Comparison of ENCODE assay signal across 24 cellular contexts in the genomic region with DNA sequence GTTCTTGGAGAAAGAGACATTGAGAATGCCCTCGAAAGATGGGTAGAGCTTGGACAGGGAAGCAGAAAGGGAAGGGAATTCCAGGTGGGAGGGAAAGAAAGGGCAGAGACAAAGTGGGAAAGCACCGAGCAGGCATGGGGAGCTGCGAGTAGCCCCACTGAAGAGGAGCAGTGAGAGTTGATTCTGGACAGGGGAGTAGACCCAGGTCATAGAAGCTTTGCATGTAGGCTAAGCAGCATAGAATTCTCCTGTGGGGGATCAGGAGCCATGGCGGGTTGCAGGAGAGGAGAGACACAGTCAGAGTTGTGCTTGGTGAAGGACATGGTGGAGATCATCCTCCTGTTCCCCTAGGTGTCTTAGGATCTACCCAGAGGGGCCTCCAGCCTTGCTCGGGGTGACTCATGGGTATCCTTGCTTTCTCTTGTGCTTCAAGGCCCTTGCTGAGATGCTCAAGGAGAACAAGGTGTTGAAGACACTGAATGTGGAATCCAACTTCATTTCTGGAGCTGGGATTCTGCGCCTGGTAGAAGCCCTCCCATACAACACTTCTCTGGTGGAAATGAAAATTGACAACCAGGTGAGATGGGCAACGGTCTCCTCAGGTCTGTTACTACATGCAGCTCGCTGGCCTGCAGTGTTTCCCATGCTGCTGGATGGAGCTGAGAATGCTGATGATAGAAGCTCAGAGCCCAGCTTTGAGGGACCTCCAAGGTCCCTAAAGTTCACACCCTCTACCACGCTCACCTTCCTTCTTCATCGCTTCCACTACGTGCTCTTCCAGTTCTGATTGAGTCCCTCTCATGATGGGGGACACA.
"Had no signal": no experiment of that assay in that cellular context is flagged by ENCODE, and none has a peak within 500 bp of the region (broad histone marks: within the 10 kb centered on the region; RNA-seq: fewer than 3 reads in every experiment).

No MANE protein-coding gene starts in this region.

- H3K27me3 ChIP-seq: body of pancreas, cardiac muscle cell, hepatocyte, ovary, stomach, suprapubic skin, tibial nerve had no signal

- H3K4me3 ChIP-seq: body of pancreas, cardiac muscle cell, hepatocyte, ovary, prostate gland, skin epidermis, stomach, suprapubic skin, tibial nerve had no signal

- H3K27ac ChIP-seq: body of pancreas, cardiac muscle cell, foreskin keratinocyte, hepatocyte, neutrophil, ovary, skin epidermis, stomach, suprapubic skin, tibial nerve, WERI-Rb-1 had no signal

- H3K9me3 ChIP-seq: body of pancreas, neutrophil, ovary, prostate gland, SK-N-SH, stomach, suprapubic skin, tibial nerve had no signal

- H3K9me3 Mint-ChIP-seq: activated T-cell treated with anti-CD3 and anti-CD28 coated beads, Interleukin-2, amount 50 U/mL, for 72 hours; dendritic cell treated with granulocyte-macrophage colony-stimulating factor and Interleukin-4, amounts not matched to agents 40 ng/mL and 50 ng/mL, for 4 days; immature natural killer cell; nephron; stimulated activated memory B cell treated with anti-CD40 and anti-IgM and Interleukin-4, amounts not matched to agents 10 μg/mL and 1 μg/mL and 100 μg/mL, for 72 hours; T-helper 2 cell treated with Interferon-gamma antibody and Interleukin-4, amounts not matched to agents 5 μg/mL and 100 μg/mL, for 36 hours had no signal

- H3K4me3 Mint-ChIP-seq: activated naive CD8-positive, alpha-beta T cell treated with anti-CD3 and anti-CD28 coated beads, Interleukin-2, amount 50 U/mL, for 24 hours; activated T-cell treated with anti-CD3 and anti-CD28 coated beads, Interleukin-2, amount 50 U/mL, for 72 hours; dendritic cell treated with granulocyte-macrophage colony-stimulating factor and Interleukin-4, amounts not matched to agents 40 ng/mL and 50 ng/mL, for 4 days; immature natural killer cell; nephron; stimulated activated memory B cell treated with anti-CD40 and anti-IgM and Interleukin-4, amounts not matched to agents 10 μg/mL and 1 μg/mL and 100 μg/mL, for 72 hours; T-helper 2 cell treated with Interferon-gamma antibody and Interleukin-4, amounts not matched to agents 5 μg/mL and 100 μg/mL, for 36 hours had no signal

- H3K4me1 ChIP-seq: foreskin keratinocyte had no signal

- H3K36me3 Mint-ChIP-seq: immature natural killer cell; stimulated activated memory B cell treated with anti-CD40 and anti-IgM and Interleukin-4, amounts not matched to agents 10 μg/mL and 1 μg/mL and 100 μg/mL, for 72 hours had no signal

- H3K27me3 Mint-ChIP-seq: dendritic cell treated with granulocyte-macrophage colony-stimulating factor and Interleukin-4, amounts not matched to agents 40 ng/mL and 50 ng/mL, for 4 days had no signal

- H3K27ac Mint-ChIP-seq: activated naive CD8-positive, alpha-beta T cell treated with anti-CD3 and anti-CD28 coated beads, Interleukin-2, amount 50 U/mL, for 24 hours; activated T-cell treated with anti-CD3 and anti-CD28 coated beads, Interleukin-2, amount 50 U/mL, for 72 hours; dendritic cell treated with granulocyte-macrophage colony-stimulating factor and Interleukin-4, amounts not matched to agents 40 ng/mL and 50 ng/mL, for 4 days; immature natural killer cell; nephron; stimulated activated memory B cell treated with anti-CD40 and anti-IgM and Interleukin-4, amounts not matched to agents 10 μg/mL and 1 μg/mL and 100 μg/mL, for 72 hours; T-helper 2 cell treated with Interferon-gamma antibody and Interleukin-4, amounts not matched to agents 5 μg/mL and 100 μg/mL, for 36 hours had no signal

- ATAC-seq: activated T-cell treated with anti-CD3 and anti-CD28 coated beads, Interleukin-2, amount 50 U/mL, for 72 hours; body of pancreas; foreskin keratinocyte; stimulated activated memory B cell treated with anti-CD40 and anti-IgM and Interleukin-4, amounts not matched to agents 10 μg/mL and 1 μg/mL and 100 μg/mL, for 72 hours had no signal

- DNase-seq: activated gamma-delta T cell; activated naive CD4-positive, alpha-beta T cell treated with anti-CD3 and anti-CD28 coated beads, Interleukin-2, amount 50 U/mL, for 16 hours; activated naive CD8-positive, alpha-beta T cell treated with anti-CD3 and anti-CD28 coated beads, Interleukin-2, amount 50 U/mL, for 24 hours; activated T-cell treated with anti-CD3 and anti-CD28 coated beads, Interleukin-2, amount 50 U/mL, for 72 hours; effector CD4-positive, alpha-beta T cell; foreskin keratinocyte; immature natural killer cell; kidney glomerular epithelial cell; ovary; SK-N-SH; stomach; WERI-Rb-1 had no signal

- H3K4me1 Mint-ChIP-seq: stimulated activated memory B cell treated with anti-CD40 and anti-IgM and Interleukin-4, amounts not matched to agents 10 μg/mL and 1 μg/mL and 100 μg/mL, for 72 hours had no signal

- H3K36me3 ChIP-seq: neutrophil, ovary, prostate gland, suprapubic skin, WERI-Rb-1 had no signal
